8 cellular contexts compared by ENCODE assay signal in genomic region chr2:112646791-112647720, GRCh38. TPM values are rescaled to one million over a fixed set of nuclear protein-coding genes. Genes with fewer than 3 reads are reported as not detected.
DNase-seq lines count a peak whose midpoint lies in the region; ATAC-seq, FAIRE-seq and TF ChIP-seq lines count a peak whose summit lies in the region.

No MANE protein-coding gene starts in this region.

- no peaks in the 10 kb centered on the region for H3K27me3 Mint-ChIP-seq in osteocyte (ENCODE audit: unreplicated experiment)

- peaks cover 6% of the 10 kb centered on the region for H4K20me1 ChIP-seq in endothelial cell of umbilical vein (replicated peaks; ENCODE audit: control insufficient read depth, extremely low read depth, insufficient read depth, low read length)

- 50 to 55% methylated on average over 21 of the region's 21 CpGs for WGBS in heart right ventricle, 2 donors

- TSS peak; percentile 28 for BruUV-seq in endothelial cell of umbilical vein (replicated peaks; lab: Mats Ljungman, UMichigan)

- H3K9me3 ChIP-seq in heart right ventricle (no peaks in the 10 kb centered on the region), endothelial cell of umbilical vein (replicated peaks; ENCODE audit: control insufficient read depth, insufficient read depth, low read length) (no peaks in the 10 kb centered on the region)

- H3K4me3 ChIP-seq in heart right ventricle (peak overlapping the region; percentile 71 to 98 (median 88)), endothelial cell of umbilical vein (replicated peaks in 1 of 3; ENCODE audit: insufficient read depth in 1 of 3, low read depth in 1 of 3, low read length in 3 of 3) (peak overlapping the region; percentile 84 to 90 (median 89))

- TF ChIP-seq CTCF in heart right ventricle (IDR thresholded peaks at IDR 0.05) (no peak), endothelial cell of umbilical vein (IDR thresholded peaks at IDR 0.05; ENCODE audit: extremely low read depth in 1 of 2, insufficient read depth in 1 of 2, low read depth in 1 of 2, low read length in 2 of 2) (no peak), osteocyte (IDR thresholded peaks at IDR 0.05) (no peak)

- no peak for TF ChIP-seq POLR2A in endothelial cell of umbilical vein (IDR thresholded peaks at IDR 0.05; ENCODE audit: low read depth, low read length)

- dilution Hi-C loops in endothelial cell of umbilical vein (cut with MboI; ENCODE audit: extremely low pct_ligation_motif_present, low sequenced_read_pairs): no loop called here

- no peak for FAIRE-seq in endothelial cell of umbilical vein (lab: Jason Lieb, UNC)

- peaks cover 56% of the 10 kb centered on the region for H3K4me1 Mint-ChIP-seq in osteocyte (ENCODE audit: unreplicated experiment)

- peak overlapping the region; percentile 91 for H3K27ac Mint-ChIP-seq in osteocyte (ENCODE audit: unreplicated experiment)

- peak overlapping the region; percentile 97 for H3K4me2 ChIP-seq in endothelial cell of umbilical vein (ENCODE audit: insufficient read depth, low read length)

- H3K27ac ChIP-seq in heart right ventricle: peak overlapping the region in 8 of 10 donors; percentile 96 to 99 (median 98)
- H3K27ac ChIP-seq in endothelial cell of umbilical vein (ENCODE audit: insufficient read depth, low read depth, low read length): peak overlapping the region; percentile 27

- H3K79me2 ChIP-seq in endothelial cell of umbilical vein (ENCODE audit: control insufficient read depth, insufficient read depth, low read length): peaks cover 76% of the 10 kb centered on the region

- H3K9me1 ChIP-seq in endothelial cell of umbilical vein (replicated peaks; ENCODE audit: control insufficient read depth, extremely low read depth, insufficient read depth, low read length): no peaks in the 10 kb centered on the region

- CTCF ChIA-PET in endothelial cell of umbilical vein (lab: Charles Lee): interaction anchor here (0.8 to 6.1 kb wide), 11 partner anchors 12 to 79 kb away, joined by 3 to 92 read pairs (median 7); no protein-coding TSS in a partner anchor

- H2AFZ ChIP-seq in endothelial cell of umbilical vein (ENCODE audit: low read depth, low read length): no peak overlapping the region

- H3K36me3 Mint-ChIP-seq in osteocyte (ENCODE audit: unreplicated experiment): peaks cover 45% of the 10 kb centered on the region

- peak overlapping the region; percentile 92 for H3K4me3 Mint-ChIP-seq in osteocyte (ENCODE audit: unreplicated experiment)

- POLR2A ChIA-PET in endothelial cell of umbilical vein (lab: Charles Lee): interaction anchor here (1.5 to 3.6 kb wide), 3 partner anchors 8 to 62 kb away, joined by 3 to 43 read pairs (median 5); partner anchors contain the start of gene CHCHD5

- H3K27me3 ChIP-seq in heart right ventricle (no peaks in the 10 kb centered on the region), endothelial cell of umbilical vein (ENCODE audit: control insufficient read depth in 2 of 2, insufficient read depth in 2 of 2, low read length in 2 of 2) (no peaks in the 10 kb centered on the region)

- no peak for ATAC-seq in heart right ventricle
- ATAC-seq in Right ventricle myocardium inferior: no peak
- no peak for ATAC-seq in HG03460 (IDR thresholded peaks at IDR 0.05; ENCODE audit: unreplicated experiment)

- intact Hi-C loops in heart right ventricle (cut with DNase I) (loop anchor here in 1 of 10 donors (5.0 kb wide), 1 partner anchor 40 kb away; no protein-coding TSS in a partner anchor), Right ventricle myocardium inferior (cut with DNase I) (no loop called here), endothelial cell of umbilical vein (cut with micrococcal nuclease) (no loop called here)

- no peaks in the 10 kb centered on the region for H3K9me3 Mint-ChIP-seq in osteocyte (ENCODE audit: unreplicated experiment)

- H3K4me1 ChIP-seq in heart right ventricle: peaks cover 4 to 83% (median 44%) of the 10 kb centered on the region in 9 donors
- H3K4me1 ChIP-seq in endothelial cell of umbilical vein (ENCODE audit: control insufficient read depth, extremely low read depth, insufficient read depth, low read length): peaks cover 58% of the 10 kb centered on the region

- H3K36me3 ChIP-seq in heart right ventricle (peaks cover 0 to 52% (median 33%) of the 10 kb centered on the region in 9 donors), endothelial cell of umbilical vein (ENCODE audit: control insufficient read depth in 2 of 2, extremely low read depth in 1 of 2, insufficient read depth in 2 of 2, low read length in 2 of 2) (peaks cover 7 to 32% of the 10 kb centered on the region in 2 experiments)

- peak overlapping the region; percentile 96 for H3K9ac ChIP-seq in endothelial cell of umbilical vein (replicated peaks; ENCODE audit: extremely low read depth, insufficient read depth, low read length)

- DNase-seq in heart right ventricle (no peak), Right ventricle myocardium inferior (ENCODE audit: missing footprints) (no peak), RPMI7951 (ENCODE audit: low read depth) (peak; percentile 41), endothelial cell of umbilical vein (ENCODE audit: low read depth, low spot score) (peak; percentile 29), osteocyte (ENCODE audit: extremely low spot score, unreplicated experiment) (no peak), NCI-H1436 (lab: John Stamatoyannopoulos, UW) (no peak)
- DNase-seq in stimulated activated CD4-positive, alpha-beta T cell treated with anti-CD3 and anti-CD28 coated beads, Interleukin-2, amount 100 ng/mL, for 48 hours: no peak

TF ChIP-seq in endothelial cell of umbilical vein, 7 proteins besides CTCF, POLR2A, EP300 and RAD21:
- TF ChIP-seq GATA2 (IDR thresholded peaks at IDR 0.05; ENCODE audit: insufficient read depth, insufficient read length, low read depth, low read length) (no peak), JUN (IDR thresholded peaks at IDR 0.05; ENCODE audit: borderline replicate concordance, insufficient read depth, insufficient read length, low read depth) (no peak), MYC (IDR thresholded peaks at IDR 0.05; ENCODE audit: low read depth, low read length) (no peak), POLR2AphosphoS5 (IDR thresholded peaks at IDR 0.05; ENCODE audit: insufficient read depth, low read depth, low read length) (no peak), EZH2 (IDR thresholded peaks at IDR 0.05; ENCODE audit: borderline replicate concordance, low read depth, low read length, severe bottlenecking) (no peak), FOS (IDR thresholded peaks at IDR 0.05; ENCODE audit: borderline replicate concordance, insufficient read depth, low read length) (no peak)
TF ChIP-seq in endothelial cell of umbilical vein: peak in this region for 0.

RNA-seq across cellular contexts. Expression of gene SLC20A1, which starts 1.3 kb away (rescaled TPM):
- total RNA-seq in heart right ventricle (10 to 100 TPM; 10.8 to 21.3 (median 13.2) TPM), Right ventricle myocardium inferior (10.2 TPM), endothelial cell of umbilical vein (141 and 149 TPM in 2 replicates), osteocyte (77.6 and 80.4 TPM in 2 replicates)
- polyA plus RNA-seq in heart right ventricle (10 to 100 TPM in 1 of 2 donors, 1 to 10 TPM in 1; 9.9 to 14.3 TPM), endothelial cell of umbilical vein (47.0 and 52.7 TPM in 2 replicates)
- 124 and 127 TPM in 2 replicates for total RNA-seq in RPMI7951 (2014; rRNA removed; shearing (Covaris generic))
- 44.5 and 45.5 TPM in 2 replicates for polyA plus RNA-seq in endothelial cell of umbilical vein (2011; cell fraction: cytosol; rRNA removed)
- polyA plus RNA-seq in endothelial cell of umbilical vein (2011; cell fraction: nucleus; rRNA removed): 146 and 166 TPM in 2 replicates
- polyA plus RNA-seq in endothelial cell of umbilical vein (2012): 88.7 and 117 TPM in 2 replicates
- polyA minus RNA-seq in endothelial cell of umbilical vein: 95.5 and 107 TPM in 2 replicates
- polyA minus RNA-seq in endothelial cell of umbilical vein (2011; cell fraction: cytosol; rRNA and poly(A)+ RNA removed): 25.2 TPM
- 82.9 and 138 TPM in 2 replicates for polyA minus RNA-seq in endothelial cell of umbilical vein (2011; cell fraction: nucleus; rRNA and poly(A)+ RNA removed)

Comparison
In these comparisons a context has a peak if more than half of its experiments do, and no peak if none do; other contexts are left out.
1. DNase-seq: peak in RPMI7951 (single experiment) and endothelial cell of umbilical vein (single experiment); none in heart right ventricle (0 of 2), Right ventricle myocardium inferior (single experiment), osteocyte (single experiment), stimulated activated CD4-positive, alpha-beta T cell treated with anti-CD3 and anti-CD28 coated beads, Interleukin-2, amount 100 ng/mL, for 48 hours (0 of 2) and NCI-H1436 (single experiment).